In the genomic region with DNA sequence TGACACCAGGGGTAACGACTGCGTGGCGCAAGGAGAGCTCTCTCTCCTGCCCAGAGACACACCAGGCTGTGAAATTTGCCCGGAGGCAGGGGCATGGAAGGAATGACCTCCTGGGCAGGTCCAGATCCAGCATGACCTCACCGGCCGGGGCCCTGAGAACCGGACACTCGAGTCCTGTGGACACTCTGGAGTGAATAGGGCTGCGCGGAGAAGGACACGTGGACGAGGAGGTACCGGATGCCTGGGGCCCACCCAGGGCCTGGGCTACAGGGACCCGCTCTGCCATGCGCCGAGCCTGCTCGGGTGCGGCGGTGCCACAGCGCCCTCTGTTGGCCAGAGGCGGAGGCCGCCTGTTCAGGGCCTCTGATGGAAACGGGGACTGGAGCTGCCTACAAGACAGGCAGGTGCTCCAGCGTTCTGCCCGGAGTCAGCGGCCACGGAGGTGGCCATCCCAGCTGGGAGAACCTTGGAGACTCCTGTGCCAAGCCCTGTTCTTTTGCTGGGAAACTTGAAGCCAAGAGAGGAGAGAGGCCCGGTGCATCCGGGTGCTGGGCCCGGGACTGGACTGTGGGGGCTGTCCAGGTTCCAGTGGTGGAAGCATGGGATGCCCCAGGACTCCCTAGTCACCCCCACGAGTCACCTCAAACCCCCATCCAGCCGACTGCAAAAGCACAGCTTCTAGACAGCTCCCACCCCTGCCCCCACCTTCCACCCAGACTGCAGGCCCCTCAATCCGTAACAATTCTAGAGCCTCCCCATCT, we compare ENCODE assay signal across 8 cellular contexts. TPM values are rescaled to one million over a fixed set of nuclear protein-coding genes. Genes with fewer than 3 reads are reported as not detected.
DNase-seq lines count a peak whose midpoint lies in the region; ATAC-seq and TF ChIP-seq lines count a peak whose summit lies in the region.

No MANE protein-coding gene starts in this region.

- H3K36me3 ChIP-seq in SU-DHL-6 (ENCODE audit: low read length): no peaks in the 10 kb centered on the region
- no peaks in the 10 kb centered on the region for H3K36me3 ChIP-seq in heart right ventricle

- no peak overlapping the region for H3K9ac ChIP-seq in SU-DHL-6 (ENCODE audit: low read length)

- no peak overlapping the region for H3K27ac ChIP-seq in SU-DHL-6 (ENCODE audit: low read depth, low read length)
- H3K27ac ChIP-seq in heart right ventricle: no peak overlapping the region

- peak overlapping the region; percentile 51 for H3K27ac Mint-ChIP-seq in activated naive CD8-positive, alpha-beta T cell treated with anti-CD3 and anti-CD28 coated beads for 36 hours

- no peaks in the 10 kb centered on the region for H3K79me2 ChIP-seq in SU-DHL-6 (ENCODE audit: insufficient read depth, low read length)

- no peaks in the 10 kb centered on the region for H3F3A ChIP-seq in SU-DHL-6 (ENCODE audit: insufficient read depth)

- H3K9me3 ChIP-seq in SU-DHL-6 (ENCODE audit: insufficient read depth, low read length) (no peaks in the 10 kb centered on the region), heart right ventricle (peaks cover 0 to 3% (median 0%) of the 10 kb centered on the region in 11 donors)

- TF ChIP-seq CTCF in SU-DHL-6 (IDR thresholded peaks at IDR 0.05; ENCODE audit: insufficient read depth, low read length, poor library complexity, severe bottlenecking): peak; percentile 96
- TF ChIP-seq CTCF in heart right ventricle (IDR thresholded peaks at IDR 0.05): peak; percentile 94 to 100 (median 99)

- H3K4me3 ChIP-seq in SU-DHL-6 (ENCODE audit: insufficient read depth, low read length, poor library complexity, severe bottlenecking) (no peak overlapping the region), heart right ventricle (peak overlapping the region in 1 of 10 donors; percentile 17)

- no peaks in the 10 kb centered on the region for H4K20me1 ChIP-seq in SU-DHL-6 (ENCODE audit: low read depth, low read length)

- no peak overlapping the region for H3K4me3 Mint-ChIP-seq in activated naive CD8-positive, alpha-beta T cell treated with anti-CD3 and anti-CD28 coated beads for 36 hours

- peak overlapping the region; percentile 84 for H2AFZ ChIP-seq in SU-DHL-6 (ENCODE audit: low read depth, low read length, severe bottlenecking)

- H3K27me3 ChIP-seq in SU-DHL-6 (ENCODE audit: low read length): no peaks in the 10 kb centered on the region
- H3K27me3 ChIP-seq in heart right ventricle: peaks cover 0 to 6% (median 0%) of the 10 kb centered on the region in 7 donors

- DNase-seq in DMS79 treated with DMSO at 0.1 percent for 48 hours (lab: John Stamatoyannopoulos, UW) (peak; percentile 48), DMS79 (lab: John Stamatoyannopoulos, UW) (no peak), NCI-H1417 treated with DMSO at 0.1 percent for 48 hours (lab: John Stamatoyannopoulos, UW) (peak; percentile 43), heart right ventricle (peak; percentile 64 to 82), retina (peak; percentile 94)
- DNase-seq in activated naive CD8-positive, alpha-beta T cell treated with anti-CD3 and anti-CD28 coated beads for 36 hours: peak; percentile 90

- H3K4me2 ChIP-seq in SU-DHL-6 (ENCODE audit: low read depth, low read length, poor library complexity, severe bottlenecking): no peak overlapping the region

- H3K36me3 Mint-ChIP-seq in activated naive CD8-positive, alpha-beta T cell treated with anti-CD3 and anti-CD28 coated beads for 36 hours: no peaks in the 10 kb centered on the region

- peaks cover 0 to 8% (median 3%) of the 10 kb centered on the region in 9 donors for H3K4me1 ChIP-seq in heart right ventricle

- peaks cover 16% of the 10 kb centered on the region for H3K27me3 Mint-ChIP-seq in activated naive CD8-positive, alpha-beta T cell treated with anti-CD3 and anti-CD28 coated beads for 36 hours

- peaks cover 6% of the 10 kb centered on the region for H3K4me1 Mint-ChIP-seq in activated naive CD8-positive, alpha-beta T cell treated with anti-CD3 and anti-CD28 coated beads for 36 hours

- H3K9me3 Mint-ChIP-seq in activated naive CD8-positive, alpha-beta T cell treated with anti-CD3 and anti-CD28 coated beads for 36 hours: no peaks in the 10 kb centered on the region

- WGBS in heart right ventricle, 2 donors: 15 to 18% methylated on average over 33 of the region's 33 CpGs

- H3K9me2 ChIP-seq in SU-DHL-6 (replicated peaks; ENCODE audit: insufficient read depth, low read length): no peaks in the 10 kb centered on the region

- intact Hi-C loops in heart right ventricle (cut with DNase I): loop anchor here in 9 of 10 donors (2.0 to 10.0 kb wide), 10 partner anchors 60 to 242 kb away; a partner anchor contains a TSS

- peak; percentile 87 to 93 (median 92) for ATAC-seq in heart right ventricle
- ATAC-seq in HG02610 (IDR thresholded peaks at IDR 0.05; ENCODE audit: unreplicated experiment): no peak

RNA-seq across cellular contexts. Expression of a gene that starts 19.3 kb away (rescaled TPM):
- under 1 TPM; 0.10 to 0.18 TPM for total RNA-seq in activated naive CD8-positive, alpha-beta T cell treated with anti-CD3 and anti-CD28 coated beads for 36 hours
- 1 to 10 TPM; 2.2 to 4.4 (median 3.2) TPM for total RNA-seq in heart right ventricle
- polyA plus RNA-seq in heart right ventricle: 1 to 10 TPM; 2.3 to 5.9 TPM
